In genomic region chr6:79949235-79949634, GRCh38 we compare ENCODE assay signal across 8 cellular contexts. TPM values are rescaled to one million over a fixed set of nuclear protein-coding genes. Genes with fewer than 3 reads are reported as not detected.
DNase-seq lines count a peak whose midpoint lies in the region; ATAC-seq and TF ChIP-seq lines count a peak whose summit lies in the region.

No MANE protein-coding gene starts in this region.

- H3K27me3 ChIP-seq in suprapubic skin = peaks cover 6% of the 10 kb centered on the region

- no peak overlapping the region for H3K4me3 Mint-ChIP-seq in Calu3 (ENCODE audit: low read depth, unreplicated experiment)
- no peak overlapping the region for H3K4me3 Mint-ChIP-seq in activated CD4-positive, alpha-beta memory T cell treated with anti-CD3 and anti-CD28 coated beads, Interleukin-2, amount 10 ng/mL, durations not matched to agents 7 days and 5 days

- TF ChIP-seq POLR2A in suprapubic skin (IDR thresholded peaks at IDR 0.05) = no peak

- no peak for TF ChIP-seq EP300 in suprapubic skin (IDR thresholded peaks at IDR 0.05)

- H3K27me3 Mint-ChIP-seq in Calu3 (ENCODE audit: unreplicated experiment) = peaks cover 29% of the 10 kb centered on the region
- H3K27me3 Mint-ChIP-seq in activated CD4-positive, alpha-beta memory T cell treated with anti-CD3 and anti-CD28 coated beads, Interleukin-2, amount 10 ng/mL, durations not matched to agents 7 days and 5 days = peaks cover 37% of the 10 kb centered on the region

- peaks cover 18% of the 10 kb centered on the region for H3K4me1 Mint-ChIP-seq in Calu3 (ENCODE audit: low read depth, unreplicated experiment)
- peaks cover 25% of the 10 kb centered on the region for H3K4me1 Mint-ChIP-seq in activated CD4-positive, alpha-beta memory T cell treated with anti-CD3 and anti-CD28 coated beads, Interleukin-2, amount 10 ng/mL, durations not matched to agents 7 days and 5 days

- CTCF ChIA-PET in Calu3 (lab: Charles Lee) = interaction anchor here (0.8 kb wide), 1 partner anchor 54 kb away, joined by 7 read pairs; the partner anchor contains the start of gene TTK
- CTCF ChIA-PET in activated CD4-positive, alpha-beta memory T cell treated with anti-CD3 and anti-CD28 coated beads, Interleukin-2, amount 10 ng/mL, durations not matched to agents 7 days and 5 days (lab: Charles Lee) = interaction anchor here (0.9 to 2.5 kb wide), 8 partner anchors 16 to 157 kb away, joined by 4 to 33 read pairs (median 6); partner anchors contain the start of genes BCKDHB and TTK

- no peak overlapping the region for H3K27ac Mint-ChIP-seq in Calu3 (ENCODE audit: unreplicated experiment)
- no peak overlapping the region for H3K27ac Mint-ChIP-seq in activated CD4-positive, alpha-beta memory T cell treated with anti-CD3 and anti-CD28 coated beads, Interleukin-2, amount 10 ng/mL, durations not matched to agents 7 days and 5 days

- no peaks in the 10 kb centered on the region for H3K9me3 Mint-ChIP-seq in Calu3 (ENCODE audit: low read depth, unreplicated experiment)
- no peaks in the 10 kb centered on the region for H3K9me3 Mint-ChIP-seq in activated CD4-positive, alpha-beta memory T cell treated with anti-CD3 and anti-CD28 coated beads, Interleukin-2, amount 10 ng/mL, durations not matched to agents 7 days and 5 days

- TF ChIP-seq CTCF in Calu3 (IDR thresholded peaks at IDR 0.05; ENCODE audit: unreplicated experiment) = peak; percentile 73
- TF ChIP-seq CTCF in fibroblast of villous mesenchyme (IDR thresholded peaks at IDR 0.05; ENCODE audit: insufficient read depth, low read depth, low read length) = peak; percentile 72
- TF ChIP-seq CTCF in suprapubic skin (IDR thresholded peaks at IDR 0.05) = peak in 1 of 2 donors; percentile 8

- DNase-seq in Calu3 (peak; percentile 67), NCI-H526 treated with DMSO at 0.1 percent for 48 hours (lab: John Stamatoyannopoulos, UW) (peak; percentile 77), fibroblast of villous mesenchyme (ENCODE audit: low read depth) (peak; percentile 82), pulmonary artery endothelial cell (ENCODE audit: low read depth, low spot score) (peak; percentile 22), suprapubic skin (ENCODE audit: low spot score in 2 of 2) (no peak)
- DNase-seq in activated CD4-positive, alpha-beta memory T cell treated with anti-CD3 and anti-CD28 coated beads, Interleukin-2, amount 10 ng/mL, durations not matched to agents 7 days and 5 days = peak; percentile 68

- POLR2A ChIA-PET in activated CD4-positive, alpha-beta memory T cell treated with anti-CD3 and anti-CD28 coated beads, Interleukin-2, amount 10 ng/mL, durations not matched to agents 7 days and 5 days (lab: Charles Lee) = interaction anchor here (2.1 kb wide), 1 partner anchor 54 kb away, joined by 12 read pairs; the partner anchor contains the start of gene TTK

- intact Hi-C loops in Calu3 (cut with micrococcal nuclease; ENCODE audit: unreplicated experiment) = loop anchor here (1.0 to 5.0 kb wide), 3 partner anchors 53 to 383 kb away; partner anchors contain the start of gene TTK

- H3K4me3 ChIP-seq in fibroblast of villous mesenchyme (ENCODE audit: low read depth, low read length) (no peak overlapping the region), suprapubic skin (no peak overlapping the region)

- peak; percentile 61 for ATAC-seq in GM18909 (IDR thresholded peaks at IDR 0.05; ENCODE audit: poor library complexity, unreplicated experiment)
- ATAC-seq in HG03442 (IDR thresholded peaks at IDR 0.05; ENCODE audit: unreplicated experiment) = peak; percentile 58

- WGBS in suprapubic skin = 17% methylated on average over 6 of the region's 6 CpGs

- no peak overlapping the region for H3K27ac ChIP-seq in suprapubic skin

- H3K36me3 ChIP-seq in suprapubic skin = no peaks in the 10 kb centered on the region

- H3K9me3 ChIP-seq in suprapubic skin = no peaks in the 10 kb centered on the region

- no TSS peak for BruUV-seq in Calu3 (replicated peaks; lab: Mats Ljungman, UMichigan)

- peaks cover 20% of the 10 kb centered on the region for H3K4me1 ChIP-seq in suprapubic skin

- H3K36me3 Mint-ChIP-seq in Calu3 (ENCODE audit: insufficient read depth, unreplicated experiment) = peaks cover 7% of the 10 kb centered on the region
- H3K36me3 Mint-ChIP-seq in activated CD4-positive, alpha-beta memory T cell treated with anti-CD3 and anti-CD28 coated beads, Interleukin-2, amount 10 ng/mL, durations not matched to agents 7 days and 5 days (ENCODE audit: low read depth) = peaks cover 2% of the 10 kb centered on the region

RNA-seq across cellular contexts. Expression of gene ELOVL4, which starts 1.9 kb away (rescaled TPM):
- total RNA-seq in Calu3 (2022) = 1.6 and 2.1 TPM in 2 replicates
- 1 to 10 TPM; 1.9 to 2.0 TPM for total RNA-seq in activated CD4-positive, alpha-beta memory T cell treated with anti-CD3 and anti-CD28 coated beads, Interleukin-2, amount 10 ng/mL, durations not matched to agents 7 days and 5 days
- 5.2 and 9.1 TPM in 2 replicates for total RNA-seq in fibroblast of villous mesenchyme
- 0.71 and 0.99 TPM in 2 replicates for total RNA-seq in pulmonary artery endothelial cell
- 100 to 1,000 TPM in 1 of 4 donors, 10 to 100 TPM in 2, 1 to 10 TPM in 1; 8.7 to 111 (median 49.8) TPM for total RNA-seq in suprapubic skin

RNA-seq across cellular contexts. Expression of gene TTK, which starts 55.2 kb away (rescaled TPM):
- total RNA-seq in Calu3 (2022) (29.6 and 36.2 TPM in 2 replicates), fibroblast of villous mesenchyme (13.9 and 27.6 TPM in 2 replicates), pulmonary artery endothelial cell (16.6 and 33.0 TPM in 2 replicates), suprapubic skin (1 to 10 TPM; 2.2 to 6.1 (median 4.3) TPM)
- total RNA-seq in activated CD4-positive, alpha-beta memory T cell treated with anti-CD3 and anti-CD28 coated beads, Interleukin-2, amount 10 ng/mL, durations not matched to agents 7 days and 5 days = 10 to 100 TPM; 34.4 to 35.9 TPM

Comparison
In these comparisons a context has a peak if more than half of its experiments do, and no peak if none do; other contexts are left out.
1. DNase-seq: peak in Calu3 (single experiment), NCI-H526 treated with DMSO at 0.1 percent for 48 hours (single experiment), activated CD4-positive, alpha-beta memory T cell treated with anti-CD3 and anti-CD28 coated beads, Interleukin-2, amount 10 ng/mL, durations not matched to agents 7 days and 5 days (single experiment), fibroblast of villous mesenchyme (single experiment) and pulmonary artery endothelial cell (single experiment); none in suprapubic skin (0 of 2).